ENCODE assay signal across 1 cellular context in genomic region chr2:47906261-47907096, GRCh38.
TF ChIP-seq lines count a peak whose summit lies in the region.

TSS of gene FBXO11 (minus strand) at chr2:47906498. CDS start at chr2:47905720, 778 bp downstream.

TF ChIP-seq in K562, 482 proteins besides CTCF, POLR2A, EP300 and RAD21 (continued from another document and continues in another):
- TF ChIP-seq, protein P1, sequence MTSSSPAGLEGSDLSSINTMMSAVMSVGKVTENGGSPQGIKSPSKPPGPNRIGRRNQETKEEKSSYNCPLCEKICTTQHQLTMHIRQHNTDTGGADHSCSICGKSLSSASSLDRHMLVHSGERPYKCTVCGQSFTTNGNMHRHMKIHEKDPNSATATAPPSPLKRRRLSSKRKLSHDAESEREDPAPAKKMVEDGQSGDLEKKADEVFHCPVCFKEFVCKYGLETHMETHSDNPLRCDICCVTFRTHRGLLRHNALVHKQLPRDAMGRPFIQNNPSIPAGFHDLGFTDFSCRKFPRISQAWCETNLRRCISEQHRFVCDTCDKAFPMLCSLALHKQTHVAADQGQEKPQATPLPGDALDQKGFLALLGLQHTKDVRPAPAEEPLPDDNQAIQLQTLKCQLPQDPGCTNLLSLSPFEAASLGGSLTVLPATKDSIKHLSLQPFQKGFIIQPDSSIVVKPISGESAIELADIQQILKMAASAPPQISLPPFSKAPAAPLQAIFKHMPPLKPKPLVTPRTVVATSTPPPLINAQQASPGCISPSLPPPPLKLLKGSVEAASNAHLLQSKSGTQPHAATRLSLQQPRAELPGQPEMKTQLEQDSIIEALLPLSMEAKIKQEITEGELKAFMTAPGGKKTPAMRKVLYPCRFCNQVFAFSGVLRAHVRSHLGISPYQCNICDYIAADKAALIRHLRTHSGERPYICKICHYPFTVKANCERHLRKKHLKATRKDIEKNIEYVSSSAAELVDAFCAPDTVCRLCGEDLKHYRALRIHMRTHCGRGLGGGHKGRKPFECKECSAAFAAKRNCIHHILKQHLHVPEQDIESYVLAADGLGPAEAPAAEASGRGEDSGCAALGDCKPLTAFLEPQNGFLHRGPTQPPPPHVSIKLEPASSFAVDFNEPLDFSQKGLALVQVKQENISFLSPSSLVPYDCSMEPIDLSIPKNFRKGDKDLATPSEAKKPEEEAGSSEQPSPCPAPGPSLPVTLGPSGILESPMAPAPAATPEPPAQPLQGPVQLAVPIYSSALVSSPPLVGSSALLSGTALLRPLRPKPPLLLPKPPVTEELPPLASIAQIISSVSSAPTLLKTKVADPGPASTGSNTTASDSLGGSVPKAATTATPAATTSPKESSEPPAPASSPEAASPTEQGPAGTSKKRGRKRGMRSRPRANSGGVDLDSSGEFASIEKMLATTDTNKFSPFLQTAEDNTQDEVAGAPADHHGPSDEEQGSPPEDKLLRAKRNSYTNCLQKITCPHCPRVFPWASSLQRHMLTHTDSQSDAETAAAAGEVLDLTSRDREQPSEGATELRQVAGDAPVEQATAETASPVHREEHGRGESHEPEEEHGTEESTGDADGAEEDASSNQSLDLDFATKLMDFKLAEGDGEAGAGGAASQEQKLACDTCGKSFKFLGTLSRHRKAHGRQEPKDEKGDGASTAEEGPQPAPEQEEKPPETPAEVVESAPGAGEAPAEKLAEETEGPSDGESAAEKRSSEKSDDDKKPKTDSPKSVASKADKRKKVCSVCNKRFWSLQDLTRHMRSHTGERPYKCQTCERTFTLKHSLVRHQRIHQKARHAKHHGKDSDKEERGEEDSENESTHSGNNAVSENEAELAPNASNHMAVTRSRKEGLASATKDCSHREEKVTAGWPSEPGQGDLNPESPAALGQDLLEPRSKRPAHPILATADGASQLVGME (CRISPR knock-in tag; IDR thresholded peaks at IDR 0.05) = no peak; the same call in 1 of the 2 replicates
- TF ChIP-seq MTA1 (IDR thresholded peaks at IDR 0.05; ENCODE audit: borderline replicate concordance) = peak; percentile 87
- TF ChIP-seq NR2C1 (IDR thresholded peaks at IDR 0.05) = no peak
- no peak for TF ChIP-seq NR2C1 (tag; IDR thresholded peaks at IDR 0.05)
- peak; percentile 24; the same call in 1 of the 2 replicates for TF ChIP-seq SMAD3 (CRISPR knock-in tag; conservative IDR thresholded peaks at IDR 0.05)
- no peak for TF ChIP-seq ZFP1 (CRISPR knock-in tag; IDR thresholded peaks at IDR 0.05)
- no peak for TF ChIP-seq GTF2B (IDR thresholded peaks at IDR 0.05; ENCODE audit: extremely low read depth, insufficient read length)
- no peak for TF ChIP-seq KHSRP (IDR thresholded peaks at IDR 0.05)
- no peak for TF ChIP-seq FUS (optimal IDR thresholded peaks at IDR 0.05; ENCODE audit: low read depth, low read length)
- TF ChIP-seq C11orf30 (IDR thresholded peaks at IDR 0.05; ENCODE audit: low read depth) = no peak
- TF ChIP-seq, protein P2, sequence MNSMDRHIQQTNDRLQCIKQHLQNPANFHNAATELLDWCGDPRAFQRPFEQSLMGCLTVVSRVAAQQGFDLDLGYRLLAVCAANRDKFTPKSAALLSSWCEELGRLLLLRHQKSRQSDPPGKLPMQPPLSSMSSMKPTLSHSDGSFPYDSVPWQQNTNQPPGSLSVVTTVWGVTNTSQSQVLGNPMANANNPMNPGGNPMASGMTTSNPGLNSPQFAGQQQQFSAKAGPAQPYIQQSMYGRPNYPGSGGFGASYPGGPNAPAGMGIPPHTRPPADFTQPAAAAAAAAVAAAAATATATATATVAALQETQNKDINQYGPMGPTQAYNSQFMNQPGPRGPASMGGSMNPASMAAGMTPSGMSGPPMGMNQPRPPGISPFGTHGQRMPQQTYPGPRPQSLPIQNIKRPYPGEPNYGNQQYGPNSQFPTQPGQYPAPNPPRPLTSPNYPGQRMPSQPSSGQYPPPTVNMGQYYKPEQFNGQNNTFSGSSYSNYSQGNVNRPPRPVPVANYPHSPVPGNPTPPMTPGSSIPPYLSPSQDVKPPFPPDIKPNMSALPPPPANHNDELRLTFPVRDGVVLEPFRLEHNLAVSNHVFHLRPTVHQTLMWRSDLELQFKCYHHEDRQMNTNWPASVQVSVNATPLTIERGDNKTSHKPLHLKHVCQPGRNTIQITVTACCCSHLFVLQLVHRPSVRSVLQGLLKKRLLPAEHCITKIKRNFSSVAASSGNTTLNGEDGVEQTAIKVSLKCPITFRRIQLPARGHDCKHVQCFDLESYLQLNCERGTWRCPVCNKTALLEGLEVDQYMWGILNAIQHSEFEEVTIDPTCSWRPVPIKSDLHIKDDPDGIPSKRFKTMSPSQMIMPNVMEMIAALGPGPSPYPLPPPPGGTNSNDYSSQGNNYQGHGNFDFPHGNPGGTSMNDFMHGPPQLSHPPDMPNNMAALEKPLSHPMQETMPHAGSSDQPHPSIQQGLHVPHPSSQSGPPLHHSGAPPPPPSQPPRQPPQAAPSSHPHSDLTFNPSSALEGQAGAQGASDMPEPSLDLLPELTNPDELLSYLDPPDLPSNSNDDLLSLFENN (IDR thresholded peaks at IDR 0.05; ENCODE audit: low read depth in 2 of 2, low read length in 2 of 2) = no peak
- peak; percentile 10; the same call in 1 of the 2 replicates for TF ChIP-seq IRF9 (tag; IDR thresholded peaks at IDR 0.05)
- TF ChIP-seq, protein P3, sequence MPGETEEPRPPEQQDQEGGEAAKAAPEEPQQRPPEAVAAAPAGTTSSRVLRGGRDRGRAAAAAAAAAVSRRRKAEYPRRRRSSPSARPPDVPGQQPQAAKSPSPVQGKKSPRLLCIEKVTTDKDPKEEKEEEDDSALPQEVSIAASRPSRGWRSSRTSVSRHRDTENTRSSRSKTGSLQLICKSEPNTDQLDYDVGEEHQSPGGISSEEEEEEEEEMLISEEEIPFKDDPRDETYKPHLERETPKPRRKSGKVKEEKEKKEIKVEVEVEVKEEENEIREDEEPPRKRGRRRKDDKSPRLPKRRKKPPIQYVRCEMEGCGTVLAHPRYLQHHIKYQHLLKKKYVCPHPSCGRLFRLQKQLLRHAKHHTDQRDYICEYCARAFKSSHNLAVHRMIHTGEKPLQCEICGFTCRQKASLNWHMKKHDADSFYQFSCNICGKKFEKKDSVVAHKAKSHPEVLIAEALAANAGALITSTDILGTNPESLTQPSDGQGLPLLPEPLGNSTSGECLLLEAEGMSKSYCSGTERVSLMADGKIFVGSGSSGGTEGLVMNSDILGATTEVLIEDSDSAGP (CRISPR knock-in tag; IDR thresholded peaks at IDR 0.05) = peak; percentile 79
- no peak for TF ChIP-seq ZNF696 (CRISPR knock-in tag; conservative IDR thresholded peaks at IDR 0.05)
- TF ChIP-seq TEAD4 (IDR thresholded peaks at IDR 0.05; ENCODE audit: low read length) = peak; percentile 17; the same call in 1 of the 2 replicates
- TF ChIP-seq TEAD4 (CRISPR knock-in tag; IDR thresholded peaks at IDR 0.05; ENCODE audit: borderline replicate concordance) = no peak
- peak; percentile 85 for TF ChIP-seq TBP (optimal IDR thresholded peaks at IDR 0.05; ENCODE audit: low read depth, low read length)
- no peak for TF ChIP-seq NR2F6 (CRISPR knock-in tag; IDR thresholded peaks at IDR 0.05)
- TF ChIP-seq HNRNPUL1 (IDR thresholded peaks at IDR 0.05; ENCODE audit: low read length) = no peak
- TF ChIP-seq TOE1 (IDR thresholded peaks at IDR 0.05; ENCODE audit: borderline replicate concordance) = peak; percentile 63; the same call in 1 of the 2 replicates
- no peak for TF ChIP-seq TOE1 (CRISPR knock-in tag; IDR thresholded peaks at IDR 0.05; ENCODE audit: borderline replicate concordance, low read depth)
- 0 out of 2 replicates have a peak, but pooled peaks have one; percentile 39 for TF ChIP-seq TCFL5 (CRISPR knock-in tag; conservative IDR thresholded peaks at IDR 0.05)
- TF ChIP-seq KAT2B (IDR thresholded peaks at IDR 0.05; ENCODE audit: low read depth, low read length) = no peak
- no peak for TF ChIP-seq PTTG1 (tag; IDR thresholded peaks at IDR 0.05; ENCODE audit: low read depth)
- peak; percentile 46; the same call in 1 of the 2 replicates for TF ChIP-seq ESRRA (IDR thresholded peaks at IDR 0.05; ENCODE audit: borderline replicate concordance, low read depth)
- TF ChIP-seq, protein P4, sequence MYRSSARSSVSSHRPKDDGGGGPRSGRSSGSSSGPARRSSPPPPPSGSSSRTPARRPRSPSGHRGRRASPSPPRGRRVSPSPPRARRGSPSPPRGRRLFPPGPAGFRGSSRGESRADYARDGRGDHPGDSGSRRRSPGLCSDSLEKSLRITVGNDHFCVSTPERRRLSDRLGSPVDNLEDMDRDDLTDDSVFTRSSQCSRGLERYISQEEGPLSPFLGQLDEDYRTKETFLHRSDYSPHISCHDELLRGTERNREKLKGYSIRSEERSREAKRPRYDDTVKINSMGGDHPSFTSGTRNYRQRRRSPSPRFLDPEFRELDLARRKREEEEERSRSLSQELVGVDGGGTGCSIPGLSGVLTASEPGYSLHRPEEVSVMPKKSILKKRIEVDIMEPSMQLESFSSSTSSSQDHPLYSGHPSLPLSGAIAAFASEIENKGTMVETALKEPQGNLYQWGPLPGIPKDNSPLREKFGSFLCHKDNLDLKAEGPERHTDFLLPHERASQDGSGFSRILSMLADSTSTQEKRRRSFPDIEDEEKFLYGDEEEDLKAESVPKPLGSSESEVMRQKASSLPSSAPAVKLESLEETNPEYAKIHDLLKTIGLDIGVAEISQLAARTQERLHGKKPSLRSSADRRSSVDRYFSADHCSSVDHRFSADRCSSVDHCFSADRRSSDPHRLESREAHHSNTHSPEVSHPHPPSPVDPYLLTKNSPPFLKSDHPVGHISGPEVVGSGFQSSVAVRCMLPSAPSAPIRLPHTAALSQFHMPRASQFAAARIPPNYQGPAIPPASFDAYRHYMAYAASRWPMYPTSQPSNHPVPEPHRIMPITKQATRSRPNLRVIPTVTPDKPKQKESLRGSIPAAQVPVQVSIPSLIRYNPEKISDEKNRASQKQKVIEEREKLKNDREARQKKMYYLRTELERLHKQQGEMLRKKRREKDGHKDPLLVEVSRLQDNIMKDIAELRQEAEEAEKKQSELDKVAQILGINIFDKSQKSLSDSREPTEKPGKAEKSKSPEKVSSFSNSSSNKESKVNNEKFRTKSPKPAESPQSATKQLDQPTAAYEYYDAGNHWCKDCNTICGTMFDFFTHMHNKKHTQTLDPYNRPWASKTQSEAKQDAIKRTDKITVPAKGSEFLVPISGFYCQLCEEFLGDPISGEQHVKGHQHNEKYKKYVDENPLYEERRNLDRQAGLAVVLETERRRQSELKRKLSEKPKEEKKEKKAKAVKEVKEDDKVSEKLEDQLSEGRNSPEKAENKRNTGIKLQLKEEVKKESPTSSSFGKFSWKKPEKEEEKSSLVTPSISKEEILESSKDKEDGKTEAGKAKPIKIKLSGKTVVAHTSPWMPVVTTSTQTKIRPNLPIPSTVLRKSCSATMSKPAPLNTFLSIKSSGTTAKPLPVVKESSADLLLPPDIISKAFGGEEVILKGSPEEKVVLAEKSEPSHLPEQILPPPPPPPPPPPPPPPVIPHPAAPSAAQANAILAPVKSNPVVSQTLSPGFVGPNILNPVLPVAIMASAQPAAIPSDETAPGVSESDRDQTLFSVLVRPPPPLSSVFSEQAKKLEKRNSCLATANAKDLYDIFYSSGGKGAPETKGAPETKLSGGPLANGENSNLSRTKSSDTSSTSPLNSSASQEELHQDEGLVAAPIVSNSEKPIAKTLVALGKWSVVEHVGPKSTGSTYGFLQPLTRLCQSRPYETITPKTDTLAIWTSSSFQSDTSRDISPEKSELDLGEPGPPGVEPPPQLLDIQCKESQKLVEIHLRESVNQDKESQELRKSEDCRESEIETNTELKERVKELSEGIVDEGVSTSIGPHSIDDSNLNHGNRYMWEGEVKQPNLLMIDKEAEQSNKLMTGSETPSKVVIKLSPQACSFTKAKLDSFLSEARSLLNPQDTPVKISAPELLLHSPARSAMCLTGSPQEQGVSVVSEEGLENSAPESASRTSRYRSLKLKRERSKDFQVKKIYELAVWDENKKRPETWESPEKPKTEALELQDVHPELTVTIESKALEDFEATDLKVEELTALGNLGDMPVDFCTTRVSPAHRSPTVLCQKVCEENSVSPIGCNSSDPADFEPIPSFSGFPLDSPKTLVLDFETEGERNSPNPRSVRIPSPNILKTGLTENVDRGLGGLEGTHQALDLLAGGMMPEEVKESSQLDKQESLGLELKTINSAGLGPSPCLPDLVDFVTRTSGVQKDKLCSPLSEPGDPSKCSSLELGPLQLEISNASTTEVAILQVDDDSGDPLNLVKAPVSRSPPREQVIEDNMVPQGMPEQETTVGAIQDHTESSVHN (IDR thresholded peaks at IDR 0.05; ENCODE audit: borderline replicate concordance in 1 of 2, low read depth in 1 of 2) = no peak
- TF ChIP-seq HMG20B (CRISPR knock-in tag; IDR thresholded peaks at IDR 0.05) = no peak
- TF ChIP-seq ZNF589 (CRISPR knock-in tag; IDR thresholded peaks at IDR 0.05; ENCODE audit: low read depth) = no peak
- TF ChIP-seq ZNF23 (CRISPR knock-in tag; IDR thresholded peaks at IDR 0.05) = 0 out of 2 replicates have a peak, but pooled peaks have one; percentile 25
- peak in 1 of 2 experiments; percentile 91; a peak in 1 of 4 replicates for TF ChIP-seq KDM4B (IDR thresholded peaks at IDR 0.05; ENCODE audit: borderline replicate concordance in 2 of 2, low read depth in 1 of 2)
- TF ChIP-seq CBFA2T2 (conservative IDR thresholded peaks at IDR 0.05) = no peak
- no peak for TF ChIP-seq TFAM (CRISPR knock-in tag; conservative IDR thresholded peaks at IDR 0.05)
- TF ChIP-seq FOS (IDR thresholded peaks at IDR 0.05; ENCODE audit: extremely low read depth, insufficient read length) = peak; percentile 74
- no peak for TF ChIP-seq DIDO1 (tag; IDR thresholded peaks at IDR 0.05; ENCODE audit: low read depth)
- TF ChIP-seq ZHX1 (conservative IDR thresholded peaks at IDR 0.05; ENCODE audit: low read length) = no peak
